ENCODE assay signal across 8 cellular contexts in the genomic region with DNA sequence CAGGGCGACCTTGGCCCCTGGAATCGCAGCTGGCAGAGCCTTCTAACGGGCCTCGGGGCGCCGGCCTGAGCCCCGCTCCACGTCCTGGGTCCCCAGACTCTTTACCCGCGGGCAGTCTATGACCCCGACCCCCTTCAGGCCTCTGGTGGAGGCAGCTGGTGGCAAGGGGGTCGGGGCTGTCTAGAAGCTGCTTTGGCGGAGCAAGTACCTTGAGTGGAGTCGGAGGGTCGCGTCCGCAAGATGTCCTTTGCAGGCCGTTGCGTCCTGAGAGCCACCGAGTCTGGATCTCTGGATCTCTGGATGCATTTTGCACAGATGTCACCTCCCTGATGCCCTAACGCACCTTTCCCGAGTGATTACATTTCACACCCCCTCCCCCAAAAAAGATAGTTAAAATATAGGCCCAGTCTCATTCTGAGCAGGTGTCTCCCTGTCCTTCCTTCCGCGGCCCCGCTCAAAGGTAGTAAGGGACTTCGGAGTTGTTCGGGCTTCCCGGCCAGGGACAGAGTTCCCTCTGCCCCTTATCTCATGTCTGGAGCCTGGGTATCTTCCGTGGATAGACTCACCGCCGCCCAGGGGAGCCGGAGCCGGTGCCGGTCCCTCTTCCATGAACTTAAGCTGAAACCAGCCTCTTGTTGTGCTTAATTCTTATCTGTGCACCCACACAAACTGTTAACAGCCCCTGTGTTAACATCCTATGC. TPM values are rescaled to one million over a fixed set of nuclear protein-coding genes. Genes with fewer than 3 reads are reported as not detected.
DNase-seq lines count a peak whose midpoint lies in the region; ATAC-seq and TF ChIP-seq lines count a peak whose summit lies in the region.

No MANE protein-coding gene starts in this region.

- H3K36me3 Mint-ChIP-seq in chondrocyte (ENCODE audit: low read depth): peaks cover 2% of the 10 kb centered on the region

- TF ChIP-seq CTCF in SK-N-SH (IDR thresholded peaks at IDR 0.05): no peak
- no peak for TF ChIP-seq CTCF in chondrocyte (IDR thresholded peaks at IDR 0.05)
- no peak for TF ChIP-seq CTCF in liver (IDR thresholded peaks at IDR 0.05; ENCODE audit: low read depth, low read length, missing input control)

- no peak for TF ChIP-seq EP300 in SK-N-SH (IDR thresholded peaks at IDR 0.05; ENCODE audit: borderline replicate concordance in 1 of 2, low read depth in 1 of 2, low read length in 1 of 2)

- peak overlapping the region; percentile 97 for H2AFZ ChIP-seq in SK-N-SH (ENCODE audit: low read depth)

- H3K9me2 ChIP-seq in SK-N-SH: no peaks in the 10 kb centered on the region

- no peaks in the 10 kb centered on the region for H3K36me3 ChIP-seq in SK-N-SH (replicated peaks in 1 of 2; ENCODE audit: control insufficient read depth in 1 of 2, insufficient read depth in 2 of 2, low read length in 1 of 2)
- H3K36me3 ChIP-seq in liver (ENCODE audit: control insufficient read depth in 4 of 4, insufficient read depth in 3 of 4, low read depth in 1 of 4, low read length in 3 of 4): peaks cover 0 to 2% (median under 1%) of the 10 kb centered on the region in 4 donors

- H3K27ac ChIP-seq in SK-N-SH (ENCODE audit: low read depth in 2 of 2, low read length in 1 of 2): peak overlapping the region in 1 of 2 experiments; percentile 79; a peak in 2 of 4 replicates
- H3K27ac ChIP-seq in liver (ENCODE audit: low read depth in 1 of 2, low read length in 2 of 2): peak overlapping the region; percentile 87 to 95

- H3K9me3 Mint-ChIP-seq in chondrocyte (ENCODE audit: low read depth): no peaks in the 10 kb centered on the region

- H3K27ac Mint-ChIP-seq in chondrocyte (ENCODE audit: unreplicated experiment): peak overlapping the region; percentile 37

- WGBS in SK-N-SH (ENCODE audit: low lambda C conversion rate): 5% methylated on average over 20 of the region's 34 CpGs
- WGBS in liver: under 1% methylated on average over 34 of the region's 34 CpGs

- peak overlapping the region; percentile 94 for H3K4me2 ChIP-seq in SK-N-SH

- H3K4me3 Mint-ChIP-seq in chondrocyte (ENCODE audit: unreplicated experiment): peak overlapping the region; percentile 96

- H3K9ac ChIP-seq in SK-N-SH (peak overlapping the region; percentile 84), liver (ENCODE audit: low read depth in 1 of 2, low read length in 2 of 2) (peak overlapping the region; percentile 80 to 99)

- peaks cover 24% of the 10 kb centered on the region for H3K4me1 Mint-ChIP-seq in chondrocyte (ENCODE audit: low read depth)

- H3F3A ChIP-seq in SK-N-SH (replicated peaks; ENCODE audit: insufficient read depth): no peaks in the 10 kb centered on the region

- peak; percentile 18 for DNase-seq in activated T-cell treated with anti-CD3 and anti-CD28 coated beads for 1 hour (ENCODE audit: low read depth)
- DNase-seq in activated T-cell treated with anti-CD3 and anti-CD28 coated beads for 4 hours: no peak
- peak; percentile 66 for DNase-seq in SK-N-SH
- DNase-seq in chondrocyte (ENCODE audit: low spot score): no peak
- DNase-seq in stimulated activated CD8-positive, alpha-beta memory T cell treated with anti-CD3 and anti-CD28 coated beads, Interleukin-4, amount 100 ng/mL, for 48 hours: peak; percentile 41
- no peak for DNase-seq in COR-L47 (lab: John Stamatoyannopoulos, UW)

- H3K4me1 ChIP-seq in SK-N-SH (ENCODE audit: control insufficient read depth in 1 of 2, insufficient read depth in 2 of 2, low read depth in 1 of 2, low read length in 1 of 2) (peaks cover 0 to 8% of the 10 kb centered on the region in 2 experiments; a peak in 2 of 4 replicates), liver (ENCODE audit: control insufficient read depth in 4 of 4, insufficient read depth in 4 of 4, low read length in 3 of 4) (peaks cover 15 to 38% (median 28%) of the 10 kb centered on the region in 4 donors)

- H3K27me3 Mint-ChIP-seq in chondrocyte (ENCODE audit: low read depth): no peaks in the 10 kb centered on the region

- TF ChIP-seq RAD21 in SK-N-SH (IDR thresholded peaks at IDR 0.05; ENCODE audit: low read length): no peak
- TF ChIP-seq RAD21 in liver (IDR thresholded peaks at IDR 0.05): no peak

- H3K27me3 ChIP-seq in SK-N-SH (ENCODE audit: insufficient read depth): no peaks in the 10 kb centered on the region
- no peaks in the 10 kb centered on the region for H3K27me3 ChIP-seq in liver (ENCODE audit: control insufficient read depth in 4 of 4, insufficient read depth in 4 of 4, low read length in 3 of 4)

- H3K79me2 ChIP-seq in SK-N-SH (ENCODE audit: insufficient read depth): peaks cover 43% of the 10 kb centered on the region

- CTCF ChIA-PET in SK-N-SH (lab: Yijun Ruan, JAX): interaction anchor here (1.1 to 2.0 kb wide), 3 partner anchors 9 to 34 kb away, joined by 3 to 8 read pairs (median 5); no protein-coding TSS in a partner anchor

- POLR2A ChIA-PET in SK-N-SH (lab: Yijun Ruan, JAX): no interaction called here

- H3K4me3 ChIP-seq in SK-N-SH (ENCODE audit: low read depth in 2 of 2, low read length in 1 of 2): peak overlapping the region; percentile 93 to 99
- H3K4me3 ChIP-seq in liver (ENCODE audit: low read depth in 1 of 3, low read length in 3 of 3): peak overlapping the region; percentile 73 to 91 (median 85)

- ATAC-seq in HG02884 (IDR thresholded peaks at IDR 0.05; ENCODE audit: unreplicated experiment): peak; percentile 8

- H4K20me1 ChIP-seq in SK-N-SH (ENCODE audit: insufficient read depth): peaks cover 2% of the 10 kb centered on the region; the same call in 1 of the 2 replicates

- H3K9me3 ChIP-seq in SK-N-SH (no peaks in the 10 kb centered on the region), liver (ENCODE audit: control insufficient read depth in 4 of 4, low read length in 3 of 4) (no peaks in the 10 kb centered on the region)

TF ChIP-seq in SK-N-SH, 30 proteins besides CTCF, POLR2A, EP300 and RAD21 (continues in another document):
- TF ChIP-seq TCF12 (IDR thresholded peaks at IDR 0.05) (no peak), EZH2phosphoT487 (IDR thresholded peaks at IDR 0.05; ENCODE audit: borderline replicate concordance, low read depth) (no peak), RXRA (IDR thresholded peaks at IDR 0.05; ENCODE audit: borderline replicate concordance, low read depth) (no peak), TEAD4 (IDR thresholded peaks at IDR 0.05; ENCODE audit: borderline replicate concordance, insufficient read depth) (no peak)

TF ChIP-seq in liver, 16 proteins besides CTCF, POLR2A, EP300 and RAD21 (continues in another document):
- TF ChIP-seq NR2F2 (IDR thresholded peaks at IDR 0.05) (no peak), TAF1 (conservative IDR thresholded peaks at IDR 0.05) (no peak), YY1 (IDR thresholded peaks at IDR 0.05) (no peak), JUND (IDR thresholded peaks at IDR 0.05) (no peak), HNF4A (conservative IDR thresholded peaks at IDR 0.05) (no peak)
- TF ChIP-seq, protein P1, sequence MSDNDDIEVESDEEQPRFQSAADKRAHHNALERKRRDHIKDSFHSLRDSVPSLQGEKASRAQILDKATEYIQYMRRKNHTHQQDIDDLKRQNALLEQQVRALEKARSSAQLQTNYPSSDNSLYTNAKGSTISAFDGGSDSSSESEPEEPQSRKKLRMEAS (IDR thresholded peaks at IDR 0.05): no peak
- TF ChIP-seq, protein P2, sequence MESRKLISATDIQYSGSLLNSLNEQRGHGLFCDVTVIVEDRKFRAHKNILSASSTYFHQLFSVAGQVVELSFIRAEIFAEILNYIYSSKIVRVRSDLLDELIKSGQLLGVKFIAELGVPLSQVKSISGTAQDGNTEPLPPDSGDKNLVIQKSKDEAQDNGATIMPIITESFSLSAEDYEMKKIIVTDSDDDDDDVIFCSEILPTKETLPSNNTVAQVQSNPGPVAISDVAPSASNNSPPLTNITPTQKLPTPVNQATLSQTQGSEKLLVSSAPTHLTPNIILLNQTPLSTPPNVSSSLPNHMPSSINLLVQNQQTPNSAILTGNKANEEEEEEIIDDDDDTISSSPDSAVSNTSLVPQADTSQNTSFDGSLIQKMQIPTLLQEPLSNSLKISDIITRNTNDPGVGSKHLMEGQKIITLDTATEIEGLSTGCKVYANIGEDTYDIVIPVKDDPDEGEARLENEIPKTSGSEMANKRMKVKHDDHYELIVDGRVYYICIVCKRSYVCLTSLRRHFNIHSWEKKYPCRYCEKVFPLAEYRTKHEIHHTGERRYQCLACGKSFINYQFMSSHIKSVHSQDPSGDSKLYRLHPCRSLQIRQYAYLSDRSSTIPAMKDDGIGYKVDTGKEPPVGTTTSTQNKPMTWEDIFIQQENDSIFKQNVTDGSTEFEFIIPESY (IDR thresholded peaks at IDR 0.05): no peak

RNA-seq across cellular contexts. Expression of a gene that starts 0.4 kb away (rescaled TPM):
- 5.9 and 9.6 TPM in 2 replicates for polyA plus RNA-seq in SK-N-SH (2012; rRNA removed)
- 9.3 and 9.9 TPM in 2 replicates for polyA plus RNA-seq in SK-N-SH (2012; cell fraction: cytosol; rRNA removed)
- polyA plus RNA-seq in SK-N-SH (2012; cell fraction: nucleus; rRNA removed): 4.1 and 10.4 TPM in 2 replicates
- total RNA-seq in chondrocyte: 11.8 to 17.6 TPM (median 13.1 TPM) in 3 replicates
- 100 to 1,000 TPM in 1 of 2 donors, 10 to 100 TPM in 1; 97.9 to 164 TPM for total RNA-seq in liver
- polyA plus RNA-seq in liver: 100 to 1,000 TPM; 103 to 118 TPM

RNA-seq across cellular contexts. Expression of a gene that starts 0.7 kb away (rescaled TPM):
- polyA plus RNA-seq in SK-N-SH (2012; rRNA removed): 2.9 and 4.3 TPM in 2 replicates
- polyA plus RNA-seq in SK-N-SH (2012; cell fraction: cytosol; rRNA removed): 3.4 and 3.7 TPM in 2 replicates
- 4.7 and 8.7 TPM in 2 replicates for polyA plus RNA-seq in SK-N-SH (2012; cell fraction: nucleus; rRNA removed)
- total RNA-seq in chondrocyte: 8.5 to 15.2 TPM (median 9.6 TPM) in 3 replicates
- total RNA-seq in liver: 1 to 10 TPM; 6.4 to 7.9 TPM
- polyA plus RNA-seq in liver: 1 to 10 TPM; 5.0 to 9.4 TPM

RNA-seq across cellular contexts. Expression of a gene that starts 29.1 kb away (rescaled TPM):
- polyA plus RNA-seq in SK-N-SH (2012; rRNA removed) (8.4 and 9.5 TPM in 2 replicates), liver (1 to 10 TPM; 2.4 to 5.1 TPM)
- polyA plus RNA-seq in SK-N-SH (2012; cell fraction: cytosol; rRNA removed): 8.5 and 9.9 TPM in 2 replicates
- 5.7 and 9.7 TPM in 2 replicates for polyA plus RNA-seq in SK-N-SH (2012; cell fraction: nucleus; rRNA removed)
- total RNA-seq in chondrocyte (4.2 to 5.6 TPM (median 5.1 TPM) in 3 replicates), liver (1 to 10 TPM; 2.3 to 4.6 TPM)

RNA-seq across cellular contexts. Expression of a gene that starts 55.2 kb away (rescaled TPM):
- polyA plus RNA-seq in SK-N-SH (2012; rRNA removed) (2.7 and 3.6 TPM in 2 replicates), liver (1 to 10 TPM; 2.2 to 3.0 TPM)
- 4.7 and 5.6 TPM in 2 replicates for polyA plus RNA-seq in SK-N-SH (2012; cell fraction: cytosol; rRNA removed)
- 3.5 and 7.4 TPM in 2 replicates for polyA plus RNA-seq in SK-N-SH (2012; cell fraction: nucleus; rRNA removed)
- total RNA-seq in chondrocyte (11.7 to 15.2 TPM (median 12.5 TPM) in 3 replicates), liver (1 to 10 TPM; 4.3 to 8.4 TPM)

Comparison
In these comparisons a context has a peak if more than half of its experiments do, and no peak if none do; other contexts are left out.
1. DNase-seq: peak in activated T-cell treated with anti-CD3 and anti-CD28 coated beads for 1 hour (single experiment), SK-N-SH (single experiment) and stimulated activated CD8-positive, alpha-beta memory T cell treated with anti-CD3 and anti-CD28 coated beads, Interleukin-4, amount 100 ng/mL, for 48 hours (single experiment); none in activated T-cell treated with anti-CD3 and anti-CD28 coated beads for 4 hours (single experiment), chondrocyte (single experiment) and COR-L47 (single experiment).